In the genomic region with DNA sequence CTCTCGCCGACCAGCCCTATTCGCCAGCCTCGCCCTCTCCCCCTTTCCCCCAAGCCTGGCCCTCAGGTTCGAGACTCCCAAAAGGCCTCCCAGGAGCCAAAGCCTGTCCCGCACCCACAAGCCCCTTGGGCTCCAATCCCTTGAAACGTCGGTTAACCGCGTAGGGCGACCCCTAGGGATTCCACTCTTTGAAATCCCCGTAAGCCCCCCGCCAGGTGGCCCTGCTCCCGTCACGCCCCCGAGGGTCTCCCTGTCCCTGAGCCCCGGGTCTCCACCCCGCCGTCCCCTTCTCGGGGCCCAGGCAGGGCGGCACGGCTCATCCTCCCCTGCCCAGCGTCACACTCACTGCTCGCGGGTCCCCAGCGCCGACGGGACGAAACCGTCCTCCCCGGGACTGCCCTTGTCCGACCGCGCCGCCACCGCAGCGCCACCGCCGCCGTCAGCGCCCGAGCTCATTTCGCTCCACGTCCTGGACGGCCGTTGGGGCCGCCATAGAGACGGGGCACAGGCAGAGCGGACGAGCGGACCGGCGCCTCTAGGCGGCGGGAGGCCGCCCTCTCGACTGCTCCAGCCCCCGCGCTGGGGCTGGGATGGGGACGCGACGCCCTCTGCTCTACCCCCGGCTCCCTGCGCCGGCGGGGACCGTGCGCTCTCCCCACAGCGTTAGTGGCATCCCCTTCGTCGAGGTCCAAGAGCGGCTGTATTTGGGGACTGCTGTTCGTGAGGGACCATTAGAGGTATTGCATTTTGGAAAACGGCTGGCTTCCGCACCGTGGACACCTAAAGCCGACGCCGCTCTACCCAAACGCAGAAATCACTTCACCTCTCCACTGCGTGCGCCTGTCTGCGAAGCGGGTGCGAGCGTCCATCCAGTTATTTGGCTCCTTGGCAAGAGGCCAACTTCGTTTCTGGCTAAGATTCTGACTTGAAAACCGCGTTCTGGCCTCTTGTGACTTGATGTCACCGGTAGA, we compare ENCODE assay signal across 1 cellular context.
TF ChIP-seq lines count a peak whose summit lies in the region.

Gene EEF1AKMT2, minus strand, starts transcription at position 510 of the 971 bp plus-strand sequence. Its CDS starts 54 bp downstream, at position 456.

TF ChIP-seq in HEK293, 187 proteins besides CTCF, POLR2A, EP300 and RAD21 (continued from another document and continues in another):
- TF ChIP-seq ZNF488 (tag by site-specific recombination; IDR thresholded peaks at IDR 0.05) = no peak
- TF ChIP-seq ZNF670 (tag by site-specific recombination; IDR thresholded peaks at IDR 0.05; ENCODE audit: low read depth) = no peak
- TF ChIP-seq BCL11A (tag by site-specific recombination; IDR thresholded peaks at IDR 0.05; ENCODE audit: low read depth) = no peak; the same call in 1 of the 2 replicates
- TF ChIP-seq ZNF239 (tag by site-specific recombination; IDR thresholded peaks at IDR 0.05) = no peak
- TF ChIP-seq ZNF558 (tag by site-specific recombination; IDR thresholded peaks at IDR 0.05) = peak; percentile 39; the same call in 1 of the 2 replicates
- no peak for TF ChIP-seq ZNF791 (tag by site-specific recombination; IDR thresholded peaks at IDR 0.05)
- TF ChIP-seq MEIS1 (CRISPR knock-in tag; IDR thresholded peaks at IDR 0.05; ENCODE audit: borderline replicate concordance) = no peak; the same call in 1 of the 2 replicates
- TF ChIP-seq GLIS1 (tag by site-specific recombination; IDR thresholded peaks at IDR 0.05) = no peak; the same call in 1 of the 2 replicates
- no peak for TF ChIP-seq ZNF302 (tag by site-specific recombination; IDR thresholded peaks at IDR 0.05; ENCODE audit: low read depth)
- peak; percentile 58; the same call in 1 of the 2 replicates for TF ChIP-seq ZNF2 (tag by site-specific recombination; IDR thresholded peaks at IDR 0.05)
- TF ChIP-seq YY2 (tag by site-specific recombination; IDR thresholded peaks at IDR 0.05) = peak; percentile 83
- no peak for TF ChIP-seq OSR2 (tag by site-specific recombination; IDR thresholded peaks at IDR 0.05)
- no peak for TF ChIP-seq ZNF513 (tag by site-specific recombination; IDR thresholded peaks at IDR 0.05)
- peak; percentile 65 for TF ChIP-seq ZNF629 (tag by site-specific recombination; IDR thresholded peaks at IDR 0.05)
- TF ChIP-seq, protein P1, sequence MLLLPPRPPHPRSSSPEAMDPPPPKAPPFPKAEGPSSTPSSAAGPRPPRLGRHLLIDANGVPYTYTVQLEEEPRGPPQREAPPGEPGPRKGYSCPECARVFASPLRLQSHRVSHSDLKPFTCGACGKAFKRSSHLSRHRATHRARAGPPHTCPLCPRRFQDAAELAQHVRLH (tag by site-specific recombination; IDR thresholded peaks at IDR 0.05) = no peak; the same call in 1 of the 2 replicates
- TF ChIP-seq, protein P2, sequence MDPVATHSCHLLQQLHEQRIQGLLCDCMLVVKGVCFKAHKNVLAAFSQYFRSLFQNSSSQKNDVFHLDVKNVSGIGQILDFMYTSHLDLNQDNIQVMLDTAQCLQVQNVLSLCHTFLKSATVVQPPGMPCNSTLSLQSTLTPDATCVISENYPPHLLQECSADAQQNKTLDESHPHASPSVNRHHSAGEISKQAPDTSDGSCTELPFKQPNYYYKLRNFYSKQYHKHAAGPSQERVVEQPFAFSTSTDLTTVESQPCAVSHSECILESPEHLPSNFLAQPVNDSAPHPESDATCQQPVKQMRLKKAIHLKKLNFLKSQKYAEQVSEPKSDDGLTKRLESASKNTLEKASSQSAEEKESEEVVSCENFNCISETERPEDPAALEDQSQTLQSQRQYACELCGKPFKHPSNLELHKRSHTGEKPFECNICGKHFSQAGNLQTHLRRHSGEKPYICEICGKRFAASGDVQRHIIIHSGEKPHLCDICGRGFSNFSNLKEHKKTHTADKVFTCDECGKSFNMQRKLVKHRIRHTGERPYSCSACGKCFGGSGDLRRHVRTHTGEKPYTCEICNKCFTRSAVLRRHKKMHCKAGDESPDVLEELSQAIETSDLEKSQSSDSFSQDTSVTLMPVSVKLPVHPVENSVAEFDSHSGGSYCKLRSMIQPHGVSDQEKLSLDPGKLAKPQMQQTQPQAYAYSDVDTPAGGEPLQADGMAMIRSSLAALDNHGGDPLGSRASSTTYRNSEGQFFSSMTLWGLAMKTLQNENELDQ (tag by site-specific recombination; IDR thresholded peaks at IDR 0.05; ENCODE audit: low read depth) = no peak
- no peak for TF ChIP-seq ZNF555 (tag by site-specific recombination; conservative IDR thresholded peaks at IDR 0.05)
- TF ChIP-seq ZSCAN18 (tag by site-specific recombination; IDR thresholded peaks at IDR 0.05) = no peak
- no peak; the same call in 1 of the 2 replicates for TF ChIP-seq ZSCAN4 (tag by site-specific recombination; IDR thresholded peaks at IDR 0.05)
- TF ChIP-seq ZNF610 (tag by site-specific recombination; IDR thresholded peaks at IDR 0.05; ENCODE audit: borderline replicate concordance) = peak; percentile 73
- no peak for TF ChIP-seq ZNF211 (tag by site-specific recombination; IDR thresholded peaks at IDR 0.05; ENCODE audit: low read depth)
- TF ChIP-seq ZNF837 (tag by site-specific recombination; IDR thresholded peaks at IDR 0.05) = 0 out of 2 replicates have a peak, but pooled peaks have one; percentile 57
- TF ChIP-seq ZNF600 (tag by site-specific recombination; IDR thresholded peaks at IDR 0.05) = peak; percentile 6; the same call in 1 of the 2 replicates
- TF ChIP-seq ZNF19 (tag by site-specific recombination; IDR thresholded peaks at IDR 0.05; ENCODE audit: low read depth) = no peak
- no peak for TF ChIP-seq ZNF23 (tag by site-specific recombination; IDR thresholded peaks at IDR 0.05; ENCODE audit: borderline replicate concordance)
- TF ChIP-seq ZNF677 (tag by site-specific recombination; IDR thresholded peaks at IDR 0.05) = no peak
- TF ChIP-seq, protein P3, sequence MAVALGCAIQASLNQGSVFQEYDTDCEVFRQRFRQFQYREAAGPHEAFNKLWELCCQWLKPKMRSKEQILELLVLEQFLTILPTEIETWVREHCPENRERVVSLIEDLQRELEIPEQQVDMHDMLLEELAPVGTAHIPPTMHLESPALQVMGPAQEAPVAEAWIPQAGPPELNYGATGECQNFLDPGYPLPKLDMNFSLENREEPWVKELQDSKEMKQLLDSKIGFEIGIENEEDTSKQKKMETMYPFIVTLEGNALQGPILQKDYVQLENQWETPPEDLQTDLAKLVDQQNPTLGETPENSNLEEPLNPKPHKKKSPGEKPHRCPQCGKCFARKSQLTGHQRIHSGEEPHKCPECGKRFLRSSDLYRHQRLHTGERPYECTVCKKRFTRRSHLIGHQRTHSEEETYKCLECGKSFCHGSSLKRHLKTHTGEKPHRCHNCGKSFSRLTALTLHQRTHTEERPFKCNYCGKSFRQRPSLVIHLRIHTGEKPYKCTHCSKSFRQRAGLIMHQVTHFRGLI (tag by site-specific recombination; IDR thresholded peaks at IDR 0.05) = no peak
- 0 out of 2 replicates have a peak, but pooled peaks have one; percentile 4 for TF ChIP-seq IKZF3 (tag by site-specific recombination; IDR thresholded peaks at IDR 0.05)
- no peak for TF ChIP-seq ZFP41 (tag by site-specific recombination; IDR thresholded peaks at IDR 0.05; ENCODE audit: borderline replicate concordance)
- TF ChIP-seq ZNF830 (tag by site-specific recombination; IDR thresholded peaks at IDR 0.05; ENCODE audit: low read depth) = no peak
- no peak for TF ChIP-seq SALL2 (tag by site-specific recombination; IDR thresholded peaks at IDR 0.05; ENCODE audit: borderline replicate concordance)
- TF ChIP-seq ZNF596 (tag by site-specific recombination; IDR thresholded peaks at IDR 0.05) = peak; percentile 62
- TF ChIP-seq ZNF138 (tag by site-specific recombination; IDR thresholded peaks at IDR 0.05; ENCODE audit: borderline replicate concordance) = no peak
- peak; percentile 75; the same call in 1 of the 2 replicates for TF ChIP-seq KLF16 (tag by site-specific recombination; IDR thresholded peaks at IDR 0.05)
- no peak; the same call in 1 of the 2 replicates for TF ChIP-seq WT1 (tag by site-specific recombination; IDR thresholded peaks at IDR 0.05)
- TF ChIP-seq, protein P4, sequence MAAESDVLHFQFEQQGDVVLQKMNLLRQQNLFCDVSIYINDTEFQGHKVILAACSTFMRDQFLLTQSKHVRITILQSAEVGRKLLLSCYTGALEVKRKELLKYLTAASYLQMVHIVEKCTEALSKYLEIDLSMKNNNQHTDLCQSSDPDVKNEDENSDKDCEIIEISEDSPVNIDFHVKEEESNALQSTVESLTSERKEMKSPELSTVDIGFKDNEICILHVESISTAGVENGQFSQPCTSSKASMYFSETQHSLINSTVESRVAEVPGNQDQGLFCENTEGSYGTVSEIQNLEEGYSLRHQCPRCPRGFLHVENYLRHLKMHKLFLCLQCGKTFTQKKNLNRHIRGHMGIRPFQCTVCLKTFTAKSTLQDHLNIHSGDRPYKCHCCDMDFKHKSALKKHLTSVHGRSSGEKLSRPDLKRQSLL (tag by site-specific recombination; IDR thresholded peaks at IDR 0.05) = peak; percentile 73; the same call in 1 of the 2 replicates
- TF ChIP-seq ZNF561 (tag by site-specific recombination; IDR thresholded peaks at IDR 0.05; ENCODE audit: borderline replicate concordance) = peak; percentile 76
- TF ChIP-seq, protein P5, sequence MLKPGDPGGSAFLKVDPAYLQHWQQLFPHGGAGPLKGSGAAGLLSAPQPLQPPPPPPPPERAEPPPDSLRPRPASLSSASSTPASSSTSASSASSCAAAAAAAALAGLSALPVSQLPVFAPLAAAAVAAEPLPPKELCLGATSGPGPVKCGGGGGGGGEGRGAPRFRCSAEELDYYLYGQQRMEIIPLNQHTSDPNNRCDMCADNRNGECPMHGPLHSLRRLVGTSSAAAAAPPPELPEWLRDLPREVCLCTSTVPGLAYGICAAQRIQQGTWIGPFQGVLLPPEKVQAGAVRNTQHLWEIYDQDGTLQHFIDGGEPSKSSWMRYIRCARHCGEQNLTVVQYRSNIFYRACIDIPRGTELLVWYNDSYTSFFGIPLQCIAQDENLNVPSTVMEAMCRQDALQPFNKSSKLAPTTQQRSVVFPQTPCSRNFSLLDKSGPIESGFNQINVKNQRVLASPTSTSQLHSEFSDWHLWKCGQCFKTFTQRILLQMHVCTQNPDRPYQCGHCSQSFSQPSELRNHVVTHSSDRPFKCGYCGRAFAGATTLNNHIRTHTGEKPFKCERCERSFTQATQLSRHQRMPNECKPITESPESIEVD (tag by site-specific recombination; IDR thresholded peaks at IDR 0.05) = no peak
- TF ChIP-seq ZNF274 (IDR thresholded peaks at IDR 0.05; ENCODE audit: low read length) = no peak
- no peak for TF ChIP-seq ZNF274 (tag by site-specific recombination; IDR thresholded peaks at IDR 0.05; ENCODE audit: borderline replicate concordance)
- TF ChIP-seq, protein P6, sequence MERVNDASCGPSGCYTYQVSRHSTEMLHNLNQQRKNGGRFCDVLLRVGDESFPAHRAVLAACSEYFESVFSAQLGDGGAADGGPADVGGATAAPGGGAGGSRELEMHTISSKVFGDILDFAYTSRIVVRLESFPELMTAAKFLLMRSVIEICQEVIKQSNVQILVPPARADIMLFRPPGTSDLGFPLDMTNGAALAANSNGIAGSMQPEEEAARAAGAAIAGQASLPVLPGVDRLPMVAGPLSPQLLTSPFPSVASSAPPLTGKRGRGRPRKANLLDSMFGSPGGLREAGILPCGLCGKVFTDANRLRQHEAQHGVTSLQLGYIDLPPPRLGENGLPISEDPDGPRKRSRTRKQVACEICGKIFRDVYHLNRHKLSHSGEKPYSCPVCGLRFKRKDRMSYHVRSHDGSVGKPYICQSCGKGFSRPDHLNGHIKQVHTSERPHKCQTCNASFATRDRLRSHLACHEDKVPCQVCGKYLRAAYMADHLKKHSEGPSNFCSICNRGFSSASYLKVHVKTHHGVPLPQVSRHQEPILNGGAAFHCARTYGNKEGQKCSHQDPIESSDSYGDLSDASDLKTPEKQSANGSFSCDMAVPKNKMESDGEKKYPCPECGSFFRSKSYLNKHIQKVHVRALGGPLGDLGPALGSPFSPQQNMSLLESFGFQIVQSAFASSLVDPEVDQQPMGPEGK (tag by site-specific recombination; IDR thresholded peaks at IDR 0.05) = peak; percentile 96
